Comparison of ENCODE assay signal across 21 cellular contexts in genomic region chr11:116457336-116458007, GRCh38.
DNase-seq lines count a peak whose midpoint lies in the region; ATAC-seq, FAIRE-seq and TF ChIP-seq lines count a peak whose summit lies in the region.
"Had no signal": no experiment of that assay in that cellular context is flagged by ENCODE, and none has a peak within 500 bp of the region (broad histone marks: within the 10 kb centered on the region; RNA-seq: fewer than 3 reads in every experiment).

No MANE protein-coding gene starts in this region.

- H3K9me3 ChIP-seq in mesodermal cell (ENCODE audit: control insufficient read depth, low read length) (no peaks in the 10 kb centered on the region), vagina (no peaks in the 10 kb centered on the region)
- H3K9me3 ChIP-seq: adrenal gland, SK-N-SH had no signal

- no peak for ATAC-seq in GM21526 (IDR thresholded peaks at IDR 0.05; ENCODE audit: low FRiP score, unreplicated experiment)
- ATAC-seq in GM18858 (IDR thresholded peaks at IDR 0.05; ENCODE audit: unreplicated experiment) = no peak
- ATAC-seq: activated T-helper 17 cell treated with anti-CD3 and anti-CD28 coated beads, Interleukin-2, amount 50 U/mL, for 72 hours; left ventricle myocardium superior had no signal

- H3K27ac ChIP-seq in mesodermal cell (ENCODE audit: low read depth, low read length, severe bottlenecking) (peak overlapping the region; percentile 5), vagina (no peak overlapping the region)
- H3K27ac ChIP-seq: adrenal gland had no signal

- no peak for FAIRE-seq in D721Med (lab: Jason Lieb, UNC)
- FAIRE-seq: endometrium, GM19239 had no signal

- H3K4me1 ChIP-seq in mesodermal cell (ENCODE audit: control insufficient read depth, insufficient read depth, low read length, poor library complexity, severe bottlenecking) = peaks cover 6% of the 10 kb centered on the region
- H3K4me1 ChIP-seq in vagina = no peaks in the 10 kb centered on the region
- H3K4me1 ChIP-seq: adrenal gland had no signal

- 33 to 41% methylated on average over 8 to 9 of the region's 10 CpGs for WGBS in mesodermal cell (ENCODE audit: insufficient coverage in 2 of 2), 2 experiments

- H3K4me3 ChIP-seq in mesodermal cell (ENCODE audit: extremely low read depth, insufficient read depth, low read length, poor library complexity, severe bottlenecking) (no peak overlapping the region), vagina (no peak overlapping the region)
- H3K4me3 ChIP-seq: adrenal gland had no signal

- TF ChIP-seq CTCF in D721Med (IDR thresholded peaks at IDR 0.05; ENCODE audit: insufficient read depth, missing control alignments) (no peak), vagina (IDR thresholded peaks at IDR 0.05) (no peak)

- DNase-seq in D721Med (ENCODE audit: insufficient read length, low spot score) = peak; percentile 55
- peak; percentile 62 to 96 (median 87) for DNase-seq in NCI-H1417 (lab: John Stamatoyannopoulos, UW)
- DNase-seq in SK-N-DZ (ENCODE audit: low spot score) = peak; percentile 1
- no peak for DNase-seq in DMS153 treated with DMSO at 0.1 percent for 48 hours (lab: John Stamatoyannopoulos, UW; ENCODE audit: unreplicated experiment)
- DNase-seq in vagina (ENCODE audit: extremely low spot score in 2 of 2) = no peak
- DNase-seq: activated CD4-positive, CD25-positive, alpha-beta regulatory T cell treated with anti-CD3 and anti-CD28 coated beads, Interleukin-2, amount 50 U/mL, for 72 hours; CD4-positive, alpha-beta T cell; central memory CD4-positive, alpha-beta T cell; DND-41; left ventricle myocardium superior; NCI-H2171; SK-N-SH; stimulated activated CD4-positive, alpha-beta T cell treated with anti-CD3 and anti-CD28 coated beads, Interleukin-4, amount 100 ng/mL, for 24 hours; T-helper 9 cell had no signal

- TF ChIP-seq POLR2A in vagina (IDR thresholded peaks at IDR 0.05) = no peak

- intact Hi-C loops in vagina (cut with DNase I) = no loop called here

- H3K27me3 ChIP-seq in vagina = no peaks in the 10 kb centered on the region
- H3K27me3 ChIP-seq: adrenal gland had no signal

- no peaks in the 10 kb centered on the region for H3K36me3 ChIP-seq in mesodermal cell (ENCODE audit: control insufficient read depth, insufficient read depth, low read length)
- H3K36me3 ChIP-seq in vagina = no peaks in the 10 kb centered on the region
- H3K36me3 ChIP-seq: adrenal gland had no signal

Comparison
In these comparisons a context has a peak if more than half of its experiments do, and no peak if none do; other contexts are left out.
1. DNase-seq: peak in D721Med (single experiment), NCI-H1417 (3 of 3) and SK-N-DZ (single experiment); none in DMS153 treated with DMSO at 0.1 percent for 48 hours (single experiment) and vagina (0 of 2).